ENCODE assay signal across 22 cellular contexts in genomic region chr2:173793649-173794565, GRCh38.
DNase-seq lines count a peak whose midpoint lies in the region; ATAC-seq and TF ChIP-seq lines count a peak whose summit lies in the region.
"Had no signal": no experiment of that assay in that cellular context is flagged by ENCODE, and none has a peak within 500 bp of the region (broad histone marks: within the 10 kb centered on the region; RNA-seq: fewer than 3 reads in every experiment).

No MANE protein-coding gene starts in this region.

- DNase-seq in DMS79 treated with DMSO at 0.1 percent for 48 hours (lab: John Stamatoyannopoulos, UW) (peak; percentile 67), NCI-H2029 treated with DMSO at 0.1 percent for 48 hours (lab: John Stamatoyannopoulos, UW) (peak; percentile 36), lower lobe of right lung (no peak)
- DNase-seq in activated CD4-positive, alpha-beta T cell treated with anti-CD3 and anti-CD28 coated beads, Interleukin-2, amount 10 ng/mL, durations not matched to agents 24 days and 14 days: no peak
- DNase-seq: activated CD4-positive, alpha-beta T cell treated with anti-CD3 and anti-CD28 coated beads, Interleukin-2, amount 50 U/mL, for 1 hour; activated T-cell treated with anti-CD3 and anti-CD28 coated beads, Interleukin-2, amount 50 U/mL, for 1 hour; AML-193; dorsolateral prefrontal cortex; hypothalamus; Kasumi-1; left cardiac atrium; NCI-H2081; psoas muscle; SHP77 treated with DMSO at 0.1 percent for 48 hours had no signal

- no peak for TF ChIP-seq POLR2A in GM18505 (IDR thresholded peaks at IDR 0.05; ENCODE audit: borderline replicate concordance, extremely low read depth, insufficient read depth, insufficient read length)

- no peaks in the 10 kb centered on the region for H3K4me1 Mint-ChIP-seq in activated CD4-positive, alpha-beta T cell treated with anti-CD3 and anti-CD28 coated beads, Interleukin-2, amount 10 ng/mL, durations not matched to agents 24 days and 14 days

- no peaks in the 10 kb centered on the region for H3K27me3 ChIP-seq in lower lobe of right lung (ENCODE audit: low read depth)
- H3K27me3 ChIP-seq: vagina had no signal

- ATAC-seq in lower lobe of right lung (peak; percentile 78 to 89), GM18505 (IDR thresholded peaks at IDR 0.05; ENCODE audit: unreplicated experiment) (no peak), GM18502 (IDR thresholded peaks at IDR 0.05; ENCODE audit: poor library complexity, unreplicated experiment) (no peak), HG03139 (IDR thresholded peaks at IDR 0.05; ENCODE audit: unreplicated experiment) (no peak)
- ATAC-seq: activated naive CD4-positive, alpha-beta T cell treated with anti-CD3 and anti-CD28 coated beads, Interleukin-2, amount 50 U/mL, for 72 hours; left cardiac atrium; psoas muscle had no signal

- no peaks in the 10 kb centered on the region for H3K36me3 ChIP-seq in lower lobe of right lung
- H3K36me3 ChIP-seq: vagina had no signal

- intact Hi-C loops in lower lobe of right lung (cut with DNase I): no loop called here
- intact Hi-C loops in activated CD4-positive, alpha-beta T cell treated with anti-CD3 and anti-CD28 coated beads, Interleukin-2, amount 10 ng/mL, durations not matched to agents 24 days and 14 days (cut with micrococcal nuclease): no loop called here

- peaks cover 39% of the 10 kb centered on the region for H3K27me3 Mint-ChIP-seq in activated CD4-positive, alpha-beta T cell treated with anti-CD3 and anti-CD28 coated beads, Interleukin-2, amount 10 ng/mL, durations not matched to agents 24 days and 14 days
- H3K27me3 Mint-ChIP-seq: brain had no signal

- H3K4me1 ChIP-seq in lower lobe of right lung: no peaks in the 10 kb centered on the region
- H3K4me1 ChIP-seq: psoas muscle, vagina had no signal

- H3K4me3 ChIP-seq in lower lobe of right lung: no peak overlapping the region
- H3K4me3 ChIP-seq: dorsolateral prefrontal cortex, psoas muscle, vagina had no signal

- no peaks in the 10 kb centered on the region for H3K9me3 Mint-ChIP-seq in activated CD4-positive, alpha-beta T cell treated with anti-CD3 and anti-CD28 coated beads, Interleukin-2, amount 10 ng/mL, durations not matched to agents 24 days and 14 days
- H3K9me3 Mint-ChIP-seq: activated naive CD4-positive, alpha-beta T cell treated with anti-CD3 and anti-CD28 coated beads, Interleukin-2, amount 50 U/mL, for 72 hours; brain; stimulated activated naive CD8-positive, alpha-beta T cell treated with anti-CD3 and anti-CD28 coated beads, Interleukin-15, Interleukin-2, amounts not matched to agents 100 ng/mL and 50 ng/mL, for 24 hours had no signal

- no peak overlapping the region for H3K27ac Mint-ChIP-seq in activated CD4-positive, alpha-beta T cell treated with anti-CD3 and anti-CD28 coated beads, Interleukin-2, amount 10 ng/mL, durations not matched to agents 24 days and 14 days
- H3K27ac Mint-ChIP-seq: stimulated activated naive CD8-positive, alpha-beta T cell treated with anti-CD3 and anti-CD28 coated beads, Interleukin-15, Interleukin-2, amounts not matched to agents 100 ng/mL and 50 ng/mL, for 24 hours had no signal

- no peaks in the 10 kb centered on the region for H3K36me3 Mint-ChIP-seq in activated CD4-positive, alpha-beta T cell treated with anti-CD3 and anti-CD28 coated beads, Interleukin-2, amount 10 ng/mL, durations not matched to agents 24 days and 14 days (ENCODE audit: low read depth)
- H3K36me3 Mint-ChIP-seq: activated naive CD4-positive, alpha-beta T cell treated with anti-CD3 and anti-CD28 coated beads, Interleukin-2, amount 50 U/mL, for 72 hours; brain had no signal

- peak overlapping the region; percentile 29 for H3K27ac ChIP-seq in VCaP
- no peak overlapping the region for H3K27ac ChIP-seq in lower lobe of right lung
- H3K27ac ChIP-seq: dorsolateral prefrontal cortex, psoas muscle, vagina had no signal

- no peak overlapping the region for H3K4me3 Mint-ChIP-seq in activated CD4-positive, alpha-beta T cell treated with anti-CD3 and anti-CD28 coated beads, Interleukin-2, amount 10 ng/mL, durations not matched to agents 24 days and 14 days
- H3K4me3 Mint-ChIP-seq: stimulated activated naive CD8-positive, alpha-beta T cell treated with anti-CD3 and anti-CD28 coated beads, Interleukin-15, Interleukin-2, amounts not matched to agents 100 ng/mL and 50 ng/mL, for 24 hours had no signal

- no peaks in the 10 kb centered on the region for H3K9me3 ChIP-seq in lower lobe of right lung
- H3K9me3 ChIP-seq: psoas muscle, vagina had no signal

- no peak for TF ChIP-seq CTCF in VCaP (conservative IDR thresholded peaks at IDR 0.05)
- TF ChIP-seq CTCF in lower lobe of right lung (IDR thresholded peaks at IDR 0.05): no peak

Comparison
In these comparisons a context has a peak if more than half of its experiments do, and no peak if none do; other contexts are left out.
1. DNase-seq: peak in DMS79 treated with DMSO at 0.1 percent for 48 hours (single experiment) and NCI-H2029 treated with DMSO at 0.1 percent for 48 hours (single experiment); none in lower lobe of right lung (single experiment) and activated CD4-positive, alpha-beta T cell treated with anti-CD3 and anti-CD28 coated beads, Interleukin-2, amount 10 ng/mL, durations not matched to agents 24 days and 14 days (single experiment).
2. ATAC-seq: peak in lower lobe of right lung (2 of 2); none in GM18505 (single experiment), GM18502 (single experiment) and HG03139 (single experiment).